8 cellular contexts compared by ENCODE assay signal in genomic region chr3:99499235-99499798, GRCh38.
A peak's percentile ranks its signal among the peaks of the same experiment; 100 is the strongest.
DNase-seq lines count a peak whose midpoint lies in the region; ATAC-seq, FAIRE-seq and TF ChIP-seq lines count a peak whose summit lies in the region.

No MANE protein-coding gene starts in this region.

- H3K9me3 ChIP-seq in SJSA1 (replicated peaks), result no peaks in the 10 kb centered on the region

- peak; percentile 40 to 47 for DNase-seq in SJSA1 (ENCODE audit: low read depth in 1 of 2, low spot score in 2 of 2)
- peak; percentile 39 for DNase-seq in glomerular endothelial cell (ENCODE audit: extremely low read depth, low read depth, low spot score)
- DNase-seq in sciatic nerve (ENCODE audit: low spot score), result peak; percentile 68
- DNase-seq in NCI-H128 (lab: John Stamatoyannopoulos, UW; ENCODE audit: unreplicated experiment), result no peak
- DNase-seq in DMS153 treated with DMSO at 0.1 percent for 48 hours (lab: John Stamatoyannopoulos, UW; ENCODE audit: unreplicated experiment), result no peak

- no peaks in the 10 kb centered on the region for H3K36me3 ChIP-seq in SJSA1

- intact Hi-C loops in sciatic nerve (cut with DNase I), result no loop called here

- no peaks in the 10 kb centered on the region for H3K27me3 ChIP-seq in SJSA1 (replicated peaks)

- peak; percentile 44 for FAIRE-seq in A204.1 (lab: Jason Lieb, UNC)

- TF ChIP-seq CTCF in GM12873 (IDR thresholded peaks at IDR 0.05; ENCODE audit: insufficient read depth, low read depth, low read length, missing control alignments), result peak; percentile 75

- no peak overlapping the region for H3K4me3 ChIP-seq in SJSA1

- no peak overlapping the region; the same call in 1 of the 2 replicates for H3K27ac ChIP-seq in SJSA1

- ATAC-seq in HG03066 (IDR thresholded peaks at IDR 0.05; ENCODE audit: low read depth, unreplicated experiment), result peak; percentile 60
- peak; percentile 85 for ATAC-seq in sciatic nerve

- H3K4me1 ChIP-seq in SJSA1 (replicated peaks), result peaks cover 30% of the 10 kb centered on the region

Comparison
In these comparisons a context has a peak if more than half of its experiments do, and no peak if none do; other contexts are left out.
1. DNase-seq: peak in SJSA1 (2 of 2), glomerular endothelial cell (single experiment) and sciatic nerve (single experiment); none in NCI-H128 (single experiment) and DMS153 treated with DMSO at 0.1 percent for 48 hours (single experiment).